8 cellular contexts compared by ENCODE assay signal in genomic region chr1:16167331-16168143, GRCh38. TPM values are rescaled to one million over a fixed set of nuclear protein-coding genes. Genes with fewer than 3 reads are reported as not detected.
DNase-seq lines count a peak whose midpoint lies in the region; ATAC-seq and TF ChIP-seq lines count a peak whose summit lies in the region.

No MANE protein-coding gene starts in this region.

- H3K79me2 ChIP-seq in hepatocyte, result no peaks in the 10 kb centered on the region

- H3K36me3 ChIP-seq in Peyer's patch (no peaks in the 10 kb centered on the region), hepatocyte (replicated peaks; ENCODE audit: insufficient read depth, low read depth) (no peaks in the 10 kb centered on the region)

- peaks cover 0 to 46% (median 14%) of the 10 kb centered on the region in 4 donors for H3K4me1 ChIP-seq in Peyer's patch
- peaks cover 12% of the 10 kb centered on the region for H3K4me1 ChIP-seq in hepatocyte (ENCODE audit: insufficient read depth)

- H3K4me3 ChIP-seq in Peyer's patch, result peak overlapping the region; percentile 48 to 67 (median 55)
- peak overlapping the region; percentile 63 for H3K4me3 ChIP-seq in hepatocyte

- H3K27ac ChIP-seq in Peyer's patch (peak overlapping the region in 2 of 4 donors; percentile 55 to 60), hepatocyte (peak overlapping the region; percentile 52)

- 12% methylated on average over 10 of the region's 60 CpGs for WGBS in hepatocyte (ENCODE audit: low lambda C conversion rate, missing lambda C conversion rate)

- no peaks in the 10 kb centered on the region for H3K27me3 ChIP-seq in Peyer's patch
- H3K27me3 ChIP-seq in hepatocyte, result no peaks in the 10 kb centered on the region

- no peaks in the 10 kb centered on the region for H3K9me2 ChIP-seq in hepatocyte (replicated peaks; ENCODE audit: insufficient read depth)

- H4K20me1 ChIP-seq in hepatocyte (ENCODE audit: insufficient read depth, poor library complexity, severe bottlenecking), result no peaks in the 10 kb centered on the region

- peak; percentile 67 for ATAC-seq in GM21390 (IDR thresholded peaks at IDR 0.05; ENCODE audit: unreplicated experiment)
- ATAC-seq in GM18868 (IDR thresholded peaks at IDR 0.05; ENCODE audit: unreplicated experiment), result no peak
- no peak for ATAC-seq in HG03025 (IDR thresholded peaks at IDR 0.05; ENCODE audit: low FRiP score, unreplicated experiment)

- TF ChIP-seq POLR2A in Peyer's patch (IDR thresholded peaks at IDR 0.05), result no peak

- peak overlapping the region; percentile 13 for H2AFZ ChIP-seq in hepatocyte

- DNase-seq in Peyer's patch (peak; percentile 57 to 78 (median 69)), hepatocyte (ENCODE audit: low spot score) (peak; percentile 86), medulla oblongata (ENCODE audit: extremely low spot score) (no peak)
- DNase-seq in activated naive CD4-positive, alpha-beta T cell treated with anti-CD3 and anti-CD28 coated beads, Interleukin-2, amount 50 U/mL, for 16 hours, result peak; percentile 71
- DNase-seq in stimulated activated CD4-positive, alpha-beta T cell treated with anti-CD3 and anti-CD28 coated beads, Interleukin-15, amount 100 ng/mL, for 24 hours, result peak; percentile 72

- no peak for TF ChIP-seq CTCF in Peyer's patch (IDR thresholded peaks at IDR 0.05)
- no peak for TF ChIP-seq CTCF in hepatocyte (IDR thresholded peaks at IDR 0.05; ENCODE audit: poor library complexity)

- H3K4me2 ChIP-seq in hepatocyte, result peak overlapping the region; percentile 90

- H3K9me3 ChIP-seq in Peyer's patch, result no peaks in the 10 kb centered on the region
- H3K9me3 ChIP-seq in hepatocyte (ENCODE audit: low read depth), result no peaks in the 10 kb centered on the region

RNA-seq across cellular contexts. Expression of gene EPHA2, which starts 11.7 kb away (rescaled TPM):
- total RNA-seq in Peyer's patch (10 to 100 TPM; 23.5 to 42.6 (median 35.5) TPM), hepatocyte (26.7 and 27.3 TPM in 2 replicates)
- 20.0 and 20.4 TPM in 2 replicates for polyA plus RNA-seq in hepatocyte

RNA-seq across cellular contexts. Expression of gene ARHGEF19, which starts 44.9 kb away (rescaled TPM):
- total RNA-seq in Peyer's patch (10 to 100 TPM in 1 of 4 donors, 1 to 10 TPM in 3; 6.0 to 16.5 (median 7.3) TPM), hepatocyte (15.9 and 21.0 TPM in 2 replicates)
- polyA plus RNA-seq in hepatocyte, result 24.7 and 24.8 TPM in 2 replicates
